ENCODE assay signal across 8 cellular contexts in the genomic region with DNA sequence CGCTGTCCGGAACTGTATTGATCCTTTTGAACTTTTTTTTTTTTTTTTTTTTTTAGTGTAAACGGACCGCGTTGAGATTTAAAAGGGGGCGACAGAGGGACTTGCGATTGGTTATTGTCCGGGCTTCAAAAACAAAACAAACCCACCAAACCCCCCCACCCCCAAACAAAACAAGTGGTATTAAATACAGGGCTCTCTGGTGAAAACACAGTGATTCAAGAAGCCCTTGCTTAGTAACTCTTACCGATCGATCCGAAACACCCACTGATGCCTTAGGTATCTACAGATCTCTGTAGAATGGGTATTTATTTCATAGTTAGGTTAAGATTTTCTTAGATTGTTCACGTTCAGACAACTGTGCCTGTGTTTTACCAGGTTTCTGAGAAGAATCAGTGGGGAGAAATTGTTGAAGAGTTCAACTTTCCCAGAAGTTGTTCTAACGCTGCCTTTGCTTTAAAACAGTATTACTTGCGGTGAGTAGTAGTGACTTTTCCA. TPM values are rescaled to one million over a fixed set of nuclear protein-coding genes. Genes with fewer than 3 reads are reported as not detected.
DNase-seq lines count a peak whose midpoint lies in the region; ATAC-seq and TF ChIP-seq lines count a peak whose summit lies in the region.

No MANE protein-coding gene starts in this region.

- H3K4me3 ChIP-seq in OCI-LY3 (ENCODE audit: low read length) (peak overlapping the region; percentile 86), cardiac fibroblast (replicated peaks in 1 of 2; ENCODE audit: low read depth in 2 of 2, low read length in 2 of 2) (peak overlapping the region; percentile 60 to 89), testis (peak overlapping the region; percentile 88 to 95)

- TF ChIP-seq POLR2A in testis (IDR thresholded peaks at IDR 0.05) = no peak

- H3K9me3 ChIP-seq in OCI-LY3 (ENCODE audit: insufficient read depth, low read length) (no peaks in the 10 kb centered on the region), testis (no peaks in the 10 kb centered on the region)

- intact Hi-C loops in testis (cut with DNase I; ENCODE audit: low total_unique reads) = no loop called here

- no peak overlapping the region for H2AFZ ChIP-seq in OCI-LY3 (ENCODE audit: low read depth, low read length)

- 1% methylated on average over 14 of the region's 14 CpGs for WGBS in testis, 2 donors

- no peaks in the 10 kb centered on the region for H3K27me3 ChIP-seq in OCI-LY3 (ENCODE audit: low read depth, low read length)
- no peaks in the 10 kb centered on the region for H3K27me3 ChIP-seq in testis

- peaks cover 14% of the 10 kb centered on the region for H3K4me1 ChIP-seq in OCI-LY3 (ENCODE audit: low read length)
- H3K4me1 ChIP-seq in testis = peaks cover 15% of the 10 kb centered on the region

- H3K4me2 ChIP-seq in OCI-LY3 (ENCODE audit: low read length) = peak overlapping the region; percentile 65

- TF ChIP-seq CTCF in OCI-LY3 (IDR thresholded peaks at IDR 0.05; ENCODE audit: low read depth, low read length) = no peak
- no peak for TF ChIP-seq CTCF in cardiac fibroblast (IDR thresholded peaks at IDR 0.05; ENCODE audit: low read depth, low read length)
- no peak for TF ChIP-seq CTCF in testis (IDR thresholded peaks at IDR 0.05)

- H3K9ac ChIP-seq in OCI-LY3 (ENCODE audit: low read length) = peak overlapping the region; percentile 82

- H3K79me2 ChIP-seq in OCI-LY3 (ENCODE audit: low read length) = peaks cover 69% of the 10 kb centered on the region

- no peak for ATAC-seq in HG03025 (IDR thresholded peaks at IDR 0.05; ENCODE audit: low FRiP score, unreplicated experiment)

- H3K36me3 ChIP-seq in OCI-LY3 (replicated peaks; ENCODE audit: low read depth, low read length) (peaks cover 23% of the 10 kb centered on the region), testis (ENCODE audit: low read depth, missing control alignments) (no peaks in the 10 kb centered on the region)

- peaks cover 3% of the 10 kb centered on the region; the same call in 1 of the 2 replicates for H4K20me1 ChIP-seq in OCI-LY3 (ENCODE audit: insufficient read depth, low read length)

- peak; percentile 28 for DNase-seq in stimulated activated CD4-positive, alpha-beta T cell treated with anti-CD3 and anti-CD28 coated beads, Interleukin-15, amount 100 ng/mL, for 24 hours
- no peak for DNase-seq in stimulated activated CD4-positive, alpha-beta T cell treated with anti-CD3 and anti-CD28 coated beads, Interleukin-12 subunit alpha, Interleukin-12 subunit beta, amount 100 ng/mL, for 4 hours
- DNase-seq in cardiac fibroblast (ENCODE audit: low read depth in 2 of 2) (peak; percentile 44 to 48), lung microvascular endothelial cell (ENCODE audit: low read depth in 2 of 2) (peak; percentile 64 to 69), testis (no peak), ureter (ENCODE audit: low spot score) (no peak)

- H3K27ac ChIP-seq in OCI-LY3 (ENCODE audit: low read length) (peak overlapping the region; percentile 96), testis (peak overlapping the region; percentile 97 to 100)

RNA-seq across cellular contexts. Expression of a gene that starts 1.4 kb away (rescaled TPM):
- total RNA-seq in lung microvascular endothelial cell (9.4 and 11.5 TPM in 2 replicates), testis (10 to 100 TPM; 72.4 to 82.2 TPM), ureter (44.5 TPM)
- polyA plus RNA-seq in testis (ENCODE audit: insufficient read depth, low read depth, low replicate concordance) = 50.4 TPM

Comparison
In these comparisons a context has a peak if more than half of its experiments do, and no peak if none do; other contexts are left out.
1. DNase-seq: peak in stimulated activated CD4-positive, alpha-beta T cell treated with anti-CD3 and anti-CD28 coated beads, Interleukin-15, amount 100 ng/mL, for 24 hours (single experiment), cardiac fibroblast (2 of 2) and lung microvascular endothelial cell (2 of 2); none in stimulated activated CD4-positive, alpha-beta T cell treated with anti-CD3 and anti-CD28 coated beads, Interleukin-12 subunit alpha, Interleukin-12 subunit beta, amount 100 ng/mL, for 4 hours (single experiment), testis (single experiment) and ureter (single experiment).
2. Peak in every context shown above with its lines, with median percentiles within 50 percentile points of each other: H3K4me3 ChIP-seq.